ENCODE assay signal across 21 cellular contexts in genomic region chr17:63133489-63133888, GRCh38.
A peak's percentile ranks its signal among the peaks of the same experiment; 100 is the strongest.
DNase-seq lines count a peak whose midpoint lies in the region; ATAC-seq, FAIRE-seq and TF ChIP-seq lines count a peak whose summit lies in the region.
"Had no signal": no experiment of that assay in that cellular context is flagged by ENCODE, and none has a peak within 500 bp of the region (broad histone marks: within the 10 kb centered on the region; RNA-seq: fewer than 3 reads in every experiment).

No MANE protein-coding gene starts in this region.

- H2AFZ ChIP-seq in K562 (ENCODE audit: low read depth, low read length) = no peak overlapping the region
- H2AFZ ChIP-seq: GM23338 had no signal

- FAIRE-seq in H54 (lab: Jason Lieb, UNC) (peak; percentile 52), K562 (lab: Jason Lieb, UNC) (no peak)
- FAIRE-seq: GM12878, GM19239 had no signal

- H3K36me3 Mint-ChIP-seq in mesothelial cell of epicardium = no peaks in the 10 kb centered on the region
- H3K36me3 Mint-ChIP-seq in activated naive CD4-positive, alpha-beta T cell treated with anti-CD3 and anti-CD28 coated beads, Interleukin-2, amount 50 U/mL, for 72 hours = no peaks in the 10 kb centered on the region
- H3K36me3 Mint-ChIP-seq: CD14-positive monocyte had no signal

- H3K4me2 ChIP-seq in K562 (ENCODE audit: insufficient read depth, low read length) = no peak overlapping the region
- H3K4me2 ChIP-seq: BLaER1 treated with 17β-estradiol and CSF1 and Interleukin-3, amounts not matched to agents 10 nM and 100 nM; GM23338 had no signal

- H3K79me2 ChIP-seq in K562 (ENCODE audit: control insufficient read depth, insufficient read depth, low read length) = no peaks in the 10 kb centered on the region

- no peak for DNase-seq in H54 (ENCODE audit: insufficient read length, low spot score)
- no peak for DNase-seq in K562 (ENCODE audit: extremely low read depth in 1 of 4, low spot score in 3 of 4)
- DNase-seq in mesothelial cell of epicardium (ENCODE audit: low spot score in 2 of 2, unreplicated experiment in 2 of 2) = no peak
- no peak for DNase-seq in activated naive CD4-positive, alpha-beta T cell treated with anti-CD3 and anti-CD28 coated beads, Interleukin-2, amount 50 U/mL, for 72 hours (ENCODE audit: low spot score in 2 of 2)
- DNase-seq in ACHN = no peak
- DNase-seq: AML-193; BE2C; CD4-positive, alpha-beta T cell; CD8-positive, alpha-beta memory T cell; DMS 273 treated with DMSO at 0.1 percent for 48 hours; DMS79; EL; GDM1; H7; HCEC 1CT had no signal

- H3K36me3 ChIP-seq in K562 (ENCODE audit: control insufficient read depth, insufficient read depth, low read length) = no peaks in the 10 kb centered on the region
- H3K36me3 ChIP-seq: BE2C; BLaER1 treated with 17β-estradiol and CSF1 and Interleukin-3, amounts not matched to agents 10 nM and 100 nM had no signal

- H3K4me1 ChIP-seq in K562 (replicated peaks in 1 of 2; ENCODE audit: control insufficient read depth in 2 of 2, insufficient read depth in 2 of 2, low read length in 2 of 2) = no peaks in the 10 kb centered on the region
- H3K4me1 ChIP-seq: BLaER1 treated with 17β-estradiol and CSF1 and Interleukin-3, amounts not matched to agents 10 nM and 100 nM had no signal

- no peak for ATAC-seq in K562
- ATAC-seq in activated naive CD4-positive, alpha-beta T cell treated with anti-CD3 and anti-CD28 coated beads, Interleukin-2, amount 50 U/mL, for 72 hours = no peak
- no peak for ATAC-seq in GM19467 (IDR thresholded peaks at IDR 0.05; ENCODE audit: unreplicated experiment)
- ATAC-seq: GM12878, GM23338 had no signal

- H3K27me3 ChIP-seq in K562 (ENCODE audit: control insufficient read depth in 2 of 2, insufficient read depth in 2 of 2, low read length in 2 of 2) = no peaks in the 10 kb centered on the region
- H3K27me3 ChIP-seq: BE2C; BLaER1 treated with 17β-estradiol and CSF1 and Interleukin-3, amounts not matched to agents 10 nM and 100 nM had no signal

- H3K27ac Mint-ChIP-seq in mesothelial cell of epicardium = peak overlapping the region; percentile 15
- no peak overlapping the region for H3K27ac Mint-ChIP-seq in activated naive CD4-positive, alpha-beta T cell treated with anti-CD3 and anti-CD28 coated beads, Interleukin-2, amount 50 U/mL, for 72 hours
- H3K27ac Mint-ChIP-seq: CD14-positive monocyte; CD4-positive, alpha-beta T cell; CD8-positive, alpha-beta memory T cell; GM23338 had no signal

- H3K9me3 Mint-ChIP-seq in mesothelial cell of epicardium = no peaks in the 10 kb centered on the region
- no peaks in the 10 kb centered on the region for H3K9me3 Mint-ChIP-seq in activated naive CD4-positive, alpha-beta T cell treated with anti-CD3 and anti-CD28 coated beads, Interleukin-2, amount 50 U/mL, for 72 hours
- H3K9me3 Mint-ChIP-seq: CD4-positive, alpha-beta T cell; CD8-positive, alpha-beta memory T cell; GM23338 had no signal

- no peaks in the 10 kb centered on the region for H3K27me3 Mint-ChIP-seq in mesothelial cell of epicardium (ENCODE audit: low read depth)
- H3K27me3 Mint-ChIP-seq: CD4-positive, alpha-beta T cell had no signal

- in situ Hi-C loops in K562 (cut with MboI) = no loop called here
- in situ Hi-C loops in ACHN (cut with HindIII; ENCODE audit: low pct_ligation_motif_present, low pct_unique_long_range_greater_than_20kb, low sequenced_read_pairs) = no loop called here

- peaks cover 33% of the 10 kb centered on the region for H3K4me1 Mint-ChIP-seq in mesothelial cell of epicardium
- H3K4me1 Mint-ChIP-seq: CD8-positive, alpha-beta memory T cell had no signal

- CTCF ChIA-PET in K562 (lab: Yijun Ruan, JAX; ENCODE audit: low intra/inter-chr PET ratio) = no interaction called here

- H3K4me3 ChIP-seq in K562 = no peak overlapping the region
- H3K4me3 ChIP-seq: BLaER1 treated with 17β-estradiol and CSF1 and Interleukin-3, amounts not matched to agents 10 nM and 100 nM; GM12878; GM23338 had no signal

- TF ChIP-seq RAD21 in K562 (CRISPR knock-in tag; conservative IDR thresholded peaks at IDR 0.05 in 1 of 2, IDR thresholded peaks at IDR 0.05 in 1 of 2) = no peak

- no peak overlapping the region for H3K27ac ChIP-seq in K562 (ENCODE audit: extremely low read depth, low read depth, low read length)
- H3K27ac ChIP-seq: BLaER1 treated with 17β-estradiol and CSF1 and Interleukin-3, amounts not matched to agents 10 nM and 100 nM had no signal

- intact Hi-C loops in K562 (cut with micrococcal nuclease) = no loop called here

- POLR2A ChIA-PET in K562 (lab: Yijun Ruan, JAX) = no interaction called here

- H3K9me3 ChIP-seq in K562 (replicated peaks; ENCODE audit: control insufficient read depth, insufficient read depth, low read depth, low read length) = no peaks in the 10 kb centered on the region
- H3K9me3 ChIP-seq: BE2C; BLaER1 treated with 17β-estradiol and CSF1 and Interleukin-3, amounts not matched to agents 10 nM and 100 nM had no signal

- TF ChIP-seq POLR2A in H54 (IDR thresholded peaks at IDR 0.05; ENCODE audit: low read depth, low read length) = no peak
- no peak for TF ChIP-seq POLR2A in K562 (conservative IDR thresholded peaks at IDR 0.05)

- no peak for TF ChIP-seq EP300 in K562 (IDR thresholded peaks at IDR 0.05; ENCODE audit: low read length)

- no peaks in the 10 kb centered on the region for H3K9me1 ChIP-seq in K562 (ENCODE audit: control insufficient read depth, insufficient read depth, low read length)

- H3K4me3 Mint-ChIP-seq in mesothelial cell of epicardium = no peak overlapping the region
- H3K4me3 Mint-ChIP-seq: CD14-positive monocyte; CD4-positive, alpha-beta T cell; CD8-positive, alpha-beta memory T cell; GM23338 had no signal

- no peaks in the 10 kb centered on the region for H4K20me1 ChIP-seq in K562 (replicated peaks; ENCODE audit: control insufficient read depth, insufficient read depth, low read length)
- H4K20me1 ChIP-seq: BLaER1 treated with 17β-estradiol and CSF1 and Interleukin-3, amounts not matched to agents 10 nM and 100 nM had no signal

- BruUV-seq in K562 (replicated peaks; lab: Mats Ljungman, UMichigan) = no TSS peak

- no peak for TF ChIP-seq CTCF in K562 (IDR thresholded peaks at IDR 0.05 in 2 of 3, conservative IDR thresholded peaks at IDR 0.05 in 1 of 3; ENCODE audit: insufficient read depth in 2 of 3, low read depth in 1 of 3, low read length in 3 of 3)
- TF ChIP-seq CTCF in mesothelial cell of epicardium (IDR thresholded peaks at IDR 0.05; ENCODE audit: unreplicated experiment) = no peak

- no peak overlapping the region for H3K9ac ChIP-seq in K562 (ENCODE audit: insufficient read depth in 1 of 2, low read depth in 2 of 2, low read length in 2 of 2)
- H3K9ac ChIP-seq: BLaER1 treated with 17β-estradiol and CSF1 and Interleukin-3, amounts not matched to agents 10 nM and 100 nM had no signal

TF ChIP-seq in K562, 482 proteins besides CTCF, POLR2A, EP300 and RAD21 (continues in another document):
- TF ChIP-seq HIVEP1 (CRISPR knock-in tag; IDR thresholded peaks at IDR 0.05) (no peak), USF1 (CRISPR knock-in tag; IDR thresholded peaks at IDR 0.05) (no peak), POLR3G (IDR thresholded peaks at IDR 0.05; ENCODE audit: extremely low read depth, insufficient read length, insufficient replicate concordance) (no peak), TCF7 (IDR thresholded peaks at IDR 0.05; ENCODE audit: borderline replicate concordance) (no peak), CHD4 (IDR thresholded peaks at IDR 0.05; ENCODE audit: insufficient read depth, insufficient replicate concordance, low read depth, low read length, poor library complexity, severe bottlenecking) (no peak), ETS2 (tag; IDR thresholded peaks at IDR 0.05; ENCODE audit: borderline replicate concordance, poor library complexity, severe bottlenecking) (no peak), CREBBP (IDR thresholded peaks at IDR 0.05; ENCODE audit: low read depth, low read length) (no peak), GMEB1 (CRISPR knock-in tag; IDR thresholded peaks at IDR 0.05) (no peak), PHTF2 (CRISPR knock-in tag; IDR thresholded peaks at IDR 0.05) (no peak), SRSF7 (optimal IDR thresholded peaks at IDR 0.05; ENCODE audit: low read depth, low read length) (no peak), ZNF75A (CRISPR knock-in tag; IDR thresholded peaks at IDR 0.05) (no peak), SAP30 (IDR thresholded peaks at IDR 0.05; ENCODE audit: borderline replicate concordance, insufficient read depth, low read depth, low read length, poor library complexity, severe bottlenecking) (no peak), PREB (CRISPR knock-in tag; IDR thresholded peaks at IDR 0.05) (no peak), NFIC (IDR thresholded peaks at IDR 0.05) (no peak), MAFG (tag; conservative IDR thresholded peaks at IDR 0.05) (peak; percentile 88), CBX3 (IDR thresholded peaks at IDR 0.05; ENCODE audit: borderline replicate concordance in 1 of 2, low read length in 2 of 2) (no peak), CC2D1A (IDR thresholded peaks at IDR 0.05) (no peak)
